Comparison of ENCODE assay signal across 18 cellular contexts in genomic region chr5:165258188-165258855, GRCh38.
"Had no signal": no experiment of that assay in that cellular context is flagged by ENCODE, and none has a peak within 500 bp of the region (broad histone marks: within the 10 kb centered on the region; RNA-seq: fewer than 3 reads in every experiment).

No MANE protein-coding gene starts in this region.

- H3K4me3 ChIP-seq: esophagus squamous epithelium, transverse colon, vagina had no signal

- H3K27ac ChIP-seq: esophagus squamous epithelium, transverse colon, vagina had no signal

- H3K9me3 ChIP-seq: esophagus squamous epithelium, transverse colon, vagina had no signal

- H3K4me1 ChIP-seq: esophagus squamous epithelium, transverse colon, vagina had no signal

- H3K27me3 Mint-ChIP-seq: activated naive CD4-positive, alpha-beta T cell treated with anti-CD3 and anti-CD28 coated beads, Interleukin-2, amount 10 ng/mL, durations not matched to agents 7 days and 5 days; activated T-helper 17 cell treated with anti-CD3 and anti-CD28 coated beads, Interleukin-2, amount 50 U/mL, for 72 hours had no signal

- H3K36me3 ChIP-seq: esophagus squamous epithelium, transverse colon, vagina had no signal

- H3K36me3 Mint-ChIP-seq: activated naive CD4-positive, alpha-beta T cell treated with anti-CD3 and anti-CD28 coated beads, Interleukin-2, amount 10 ng/mL, durations not matched to agents 7 days and 5 days had no signal

- H3K4me1 Mint-ChIP-seq: activated naive CD4-positive, alpha-beta T cell treated with anti-CD3 and anti-CD28 coated beads, Interleukin-2, amount 10 ng/mL, durations not matched to agents 7 days and 5 days; activated T-helper 17 cell treated with anti-CD3 and anti-CD28 coated beads, Interleukin-2, amount 50 U/mL, for 72 hours had no signal

- H3K27ac Mint-ChIP-seq: activated naive CD4-positive, alpha-beta T cell treated with anti-CD3 and anti-CD28 coated beads, Interleukin-2, amount 10 ng/mL, durations not matched to agents 7 days and 5 days; activated T-helper 17 cell treated with anti-CD3 and anti-CD28 coated beads, Interleukin-2, amount 50 U/mL, for 72 hours had no signal

- DNase-seq: activated CD4-positive, alpha-beta T cell treated with anti-CD3 and anti-CD28 coated beads for 1 hour; activated CD4-positive, alpha-beta T cell treated with anti-CD3 and anti-CD28 coated beads, Interleukin-2, amount 50 U/mL, for 4 hours; activated naive CD4-positive, alpha-beta T cell treated with anti-CD3 and anti-CD28 coated beads, Interleukin-2, amount 10 ng/mL, durations not matched to agents 7 days and 5 days; activated T-cell treated with anti-CD3 and anti-CD28 coated beads for 4 hours; esophagus squamous epithelium; foreskin fibroblast; glutamatergic neuron; right cardiac atrium; small intestine; stimulated activated CD4-positive, alpha-beta T cell treated with anti-CD3 and anti-CD28 coated beads, Interleukin-4, amount 100 ng/mL, for 24 hours; stimulated activated naive CD4-positive, alpha-beta T cell treated with Interleukin-2 at 50 U/mL for 16 hours; substantia nigra; T-helper 1 cell; T1000; transverse colon had no signal

- H3K27me3 ChIP-seq: esophagus squamous epithelium, transverse colon, vagina had no signal

- H3K9me3 Mint-ChIP-seq: activated naive CD4-positive, alpha-beta T cell treated with anti-CD3 and anti-CD28 coated beads, Interleukin-2, amount 10 ng/mL, durations not matched to agents 7 days and 5 days; neural crest cell had no signal

- ATAC-seq: activated T-helper 17 cell treated with anti-CD3 and anti-CD28 coated beads, Interleukin-2, amount 50 U/mL, for 72 hours; right cardiac atrium had no signal

- H3K4me3 Mint-ChIP-seq: activated naive CD4-positive, alpha-beta T cell treated with anti-CD3 and anti-CD28 coated beads, Interleukin-2, amount 10 ng/mL, durations not matched to agents 7 days and 5 days; activated T-helper 17 cell treated with anti-CD3 and anti-CD28 coated beads, Interleukin-2, amount 50 U/mL, for 72 hours; neural crest cell had no signal
